Comparison of ENCODE assay signal across 8 cellular contexts in genomic region chr5:108749130-108749861, GRCh38. TPM values are rescaled to one million over a fixed set of nuclear protein-coding genes. Genes with fewer than 3 reads are reported as not detected.
DNase-seq lines count a peak whose midpoint lies in the region; ATAC-seq and TF ChIP-seq lines count a peak whose summit lies in the region.

No MANE protein-coding gene starts in this region.

- POLR2A ChIA-PET in CD8-positive, alpha-beta T cell (lab: Charles Lee): interaction anchor here (0.5 to 2.5 kb wide), 2 partner anchors 21 to 53 kb away, joined by 3 to 17 read pairs; no protein-coding TSS in a partner anchor

- no peaks in the 10 kb centered on the region for H3K4me1 ChIP-seq in CD8-positive, alpha-beta T cell (ENCODE audit: insufficient read depth, low read length)

- peaks cover 12% of the 10 kb centered on the region for H3K4me1 Mint-ChIP-seq in CD8-positive, alpha-beta T cell (ENCODE audit: low read depth)

- no peaks in the 10 kb centered on the region for H3K36me3 ChIP-seq in CD8-positive, alpha-beta T cell (ENCODE audit: insufficient read depth, low read length)

- peak in 3 of 7 experiments; percentile 3 to 49 (median 26) for DNase-seq in CD8-positive, alpha-beta T cell
- DNase-seq in RPMI7951 (ENCODE audit: low read depth): peak; percentile 74
- DNase-seq in cardiac fibroblast (ENCODE audit: low read depth in 2 of 2): peak in 1 of 2 donors; percentile 14
- peak; percentile 13 for DNase-seq in stimulated activated CD8-positive, alpha-beta memory T cell treated with anti-CD3 and anti-CD28 coated beads, Interleukin-15, amount 100 ng/mL, for 24 hours (ENCODE audit: low read depth)
- no peak for DNase-seq in NCI-H2107 treated with DMSO at 0.1 percent for 48 hours (lab: John Stamatoyannopoulos, UW; ENCODE audit: unreplicated experiment)

- H3K27me3 Mint-ChIP-seq in CD8-positive, alpha-beta T cell (ENCODE audit: low read depth): peaks cover 2% of the 10 kb centered on the region

- peak; percentile 18 for ATAC-seq in CD8-positive, alpha-beta T cell
- ATAC-seq in GM19025 (IDR thresholded peaks at IDR 0.05; ENCODE audit: low read depth, unreplicated experiment): peak; percentile 19
- ATAC-seq in HG03135 (IDR thresholded peaks at IDR 0.05; ENCODE audit: unreplicated experiment): peak; percentile 31

- peak overlapping the region; percentile 82 for H3K27ac ChIP-seq in CD8-positive, alpha-beta T cell (ENCODE audit: low read depth, low read length)
- H3K27ac ChIP-seq in layer of hippocampus (ENCODE audit: low read depth, low read length): peak overlapping the region; percentile 78

- intact Hi-C loops in CD8-positive, alpha-beta T cell (cut with DNase I, micrococcal nuclease): loop anchor here in 1 of 2 experiments (5.0 kb wide), 1 partner anchor 658 kb away; the partner anchor contains the start of gene PJA2

- H3K27ac Mint-ChIP-seq in CD8-positive, alpha-beta T cell: peak overlapping the region; percentile 81

- no peak for TF ChIP-seq CTCF in CD8-positive, alpha-beta T cell (IDR thresholded peaks at IDR 0.05)
- no peak for TF ChIP-seq CTCF in cardiac fibroblast (IDR thresholded peaks at IDR 0.05; ENCODE audit: low read depth, low read length)

- no peaks in the 10 kb centered on the region for H3K9me3 Mint-ChIP-seq in CD8-positive, alpha-beta T cell

- peak overlapping the region; percentile 86 for H3K4me3 ChIP-seq in CD8-positive, alpha-beta T cell (ENCODE audit: low read depth, low read length)
- peak overlapping the region; percentile 83 for H3K4me3 ChIP-seq in cardiac fibroblast (replicated peaks in 1 of 2; ENCODE audit: low read depth in 2 of 2, low read length in 2 of 2)

- peaks cover 2% of the 10 kb centered on the region for H3K36me3 Mint-ChIP-seq in CD8-positive, alpha-beta T cell

- peak overlapping the region; percentile 87 for H3K4me3 Mint-ChIP-seq in CD8-positive, alpha-beta T cell

- CTCF ChIA-PET in CD8-positive, alpha-beta T cell (lab: Charles Lee): interaction anchor here (1.3 kb wide), 1 partner anchor 10 kb away, joined by 3 read pairs; no protein-coding TSS in a partner anchor

- no peaks in the 10 kb centered on the region for H3K9me3 ChIP-seq in CD8-positive, alpha-beta T cell (ENCODE audit: low read length)

- H3K27me3 ChIP-seq in CD8-positive, alpha-beta T cell (ENCODE audit: insufficient read depth, low read length): no peaks in the 10 kb centered on the region
- no peaks in the 10 kb centered on the region for H3K27me3 ChIP-seq in layer of hippocampus (ENCODE audit: control insufficient read depth, insufficient read depth, low read length)

RNA-seq across cellular contexts. Expression of gene FER, which starts 1.6 kb away (rescaled TPM):
- total RNA-seq in CD8-positive, alpha-beta T cell: 10 to 100 TPM; 12.3 to 15.9 TPM
- total RNA-seq in RPMI7951 (2014; rRNA removed; shearing (Covaris generic)): 13.2 and 14.1 TPM in 2 replicates
